In the genomic region with DNA sequence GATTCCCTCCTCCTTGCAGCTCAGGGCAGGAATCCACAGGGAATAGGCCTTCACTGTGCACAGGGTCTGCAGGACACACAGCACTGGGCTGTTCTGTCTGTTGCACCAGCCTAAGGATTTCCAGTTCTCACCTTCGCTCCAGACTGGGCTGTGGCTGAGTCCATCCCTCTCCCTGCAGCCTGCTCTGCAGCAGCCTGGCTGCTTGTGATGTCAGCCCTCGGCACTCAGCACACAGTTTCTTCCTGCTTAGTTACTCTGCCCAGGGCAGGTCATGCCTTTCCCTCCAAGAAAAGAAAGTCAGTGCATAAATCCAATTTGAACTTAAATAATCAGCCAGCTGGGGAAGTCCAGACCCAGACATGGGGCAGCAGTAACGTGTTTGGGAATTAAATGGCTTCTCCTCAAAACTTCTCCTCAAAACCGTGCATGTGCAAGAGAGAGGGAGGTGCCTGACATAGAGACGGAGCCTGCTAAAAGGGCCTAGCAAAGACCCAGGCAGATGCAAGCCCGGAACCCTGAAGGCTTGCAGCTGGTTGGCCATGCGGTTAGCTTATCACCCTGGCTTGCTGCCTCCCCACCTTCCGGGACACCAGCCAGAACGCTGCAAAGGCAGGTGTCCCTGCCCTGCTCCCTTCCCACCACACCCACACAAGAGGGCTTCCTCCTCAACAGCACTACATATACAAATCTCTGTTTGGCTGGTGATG, we compare ENCODE assay signal across 10 cellular contexts. TPM values are rescaled to one million over a fixed set of nuclear protein-coding genes. Genes with fewer than 3 reads are reported as not detected.
A peak's percentile ranks its signal among the peaks of the same experiment; 100 is the strongest.
DNase-seq lines count a peak whose midpoint lies in the region; ATAC-seq and TF ChIP-seq lines count a peak whose summit lies in the region.
"Had no signal": no experiment of that assay in that cellular context is flagged by ENCODE, and none has a peak within 500 bp of the region (broad histone marks: within the 10 kb centered on the region; RNA-seq: fewer than 3 reads in every experiment).

No MANE protein-coding gene starts in this region.

- TF ChIP-seq EP300 in sigmoid colon (IDR thresholded peaks at IDR 0.05): no peak

- POLR2A ChIA-PET in PC-9 (lab: Charles Lee; ENCODE audit: unreplicated experiment): no interaction called here

- no TSS peak for BruUV-seq in PC-9 (replicated peaks; lab: Mats Ljungman, UMichigan)

- no peaks in the 10 kb centered on the region for H3K36me3 ChIP-seq in PC-9 (ENCODE audit: low read depth)
- no peaks in the 10 kb centered on the region for H3K36me3 ChIP-seq in sigmoid colon
- H3K36me3 ChIP-seq: ascending aorta had no signal

- no peak overlapping the region for H2AFZ ChIP-seq in PC-9

- DNase-seq in DMS 273 (lab: John Stamatoyannopoulos, UW; ENCODE audit: unreplicated experiment) (peak; percentile 66), DMS 273 treated with DMSO at 0.1 percent for 48 hours (lab: John Stamatoyannopoulos, UW) (no peak), PC-9 (peak in 1 of 2 experiments; percentile 83), germinal center (ENCODE audit: low spot score) (no peak), sigmoid colon (no peak)
- peak; percentile 27 for DNase-seq in activated naive CD4-positive, alpha-beta T cell treated with Interleukin-2 at 50 U/mL for 16 hours
- peak; percentile 14 for DNase-seq in stimulated activated CD4-positive, alpha-beta T cell treated with anti-CD3 and anti-CD28 coated beads, Interleukin-2, amount 100 ng/mL, for 4 hours (ENCODE audit: low read depth)

- intact Hi-C loops in PC-9 (cut with micrococcal nuclease; ENCODE audit: unreplicated experiment) (no loop called here), sigmoid colon (cut with DNase I) (loop anchor here (2.0 kb wide), 2 partner anchors 265 to 287 kb away; no protein-coding TSS in a partner anchor)

- H3K79me2 ChIP-seq in PC-9 (ENCODE audit: low read depth): no peaks in the 10 kb centered on the region

- H3K4me1 ChIP-seq in PC-9 (replicated peaks; ENCODE audit: insufficient read depth) (peaks cover 8% of the 10 kb centered on the region), sigmoid colon (peaks cover 0 to 5% (median 1%) of the 10 kb centered on the region in 4 donors)

- no peaks in the 10 kb centered on the region for H4K20me1 ChIP-seq in PC-9 (ENCODE audit: insufficient read depth)

- 12 to 38% methylated on average over 9 of the region's 9 CpGs for WGBS in sigmoid colon, 2 donors

- no peak overlapping the region for H3K27ac ChIP-seq in PC-9
- H3K27ac ChIP-seq in sigmoid colon: no peak overlapping the region
- H3K27ac ChIP-seq: 22Rv1, ascending aorta had no signal

- H3K27me3 ChIP-seq in PC-9 (ENCODE audit: insufficient read depth, low read depth) (no peaks in the 10 kb centered on the region), sigmoid colon (no peaks in the 10 kb centered on the region)
- H3K27me3 ChIP-seq: ascending aorta had no signal

- TF ChIP-seq CTCF in PC-9 (conservative IDR thresholded peaks at IDR 0.05) (no peak), sigmoid colon (IDR thresholded peaks at IDR 0.05) (no peak)

- ATAC-seq in HG02870 (IDR thresholded peaks at IDR 0.05; ENCODE audit: unreplicated experiment): no peak

- H3K9me3 ChIP-seq in PC-9 (ENCODE audit: insufficient read depth, low read depth) (no peaks in the 10 kb centered on the region), sigmoid colon (no peaks in the 10 kb centered on the region)
- H3K9me3 ChIP-seq: ascending aorta had no signal

- no peak overlapping the region for H3K4me3 ChIP-seq in PC-9
- H3K4me3 ChIP-seq in sigmoid colon: no peak overlapping the region
- H3K4me3 ChIP-seq: ascending aorta had no signal

- TF ChIP-seq POLR2A in sigmoid colon (IDR thresholded peaks at IDR 0.05): no peak

- no peaks in the 10 kb centered on the region for H3K9me2 ChIP-seq in PC-9 (ENCODE audit: insufficient read depth)

- H3K4me2 ChIP-seq in PC-9: peak overlapping the region; percentile 10; the same call in 1 of the 2 replicates

- H3F3A ChIP-seq in PC-9 (ENCODE audit: insufficient read depth, low read depth): no peaks in the 10 kb centered on the region

- CTCF ChIA-PET in PC-9 (lab: Charles Lee): interaction anchor here (0.6 to 3.7 kb wide), 8 partner anchors 48 to 318 kb away, joined by 3 to 31 read pairs (median 6); no protein-coding TSS in a partner anchor

RNA-seq across cellular contexts. Expression of gene GDF2, which starts 10.9 kb away (rescaled TPM):
- total RNA-seq in PC-9 (2021) (not detected in 2 replicates), sigmoid colon (not detected)
- not detected for polyA plus RNA-seq in sigmoid colon

RNA-seq across cellular contexts. Expression of gene GDF10, which starts 11.3 kb away (rescaled TPM):
- not detected in 2 replicates for total RNA-seq in PC-9 (2021)
- total RNA-seq in sigmoid colon: 10 to 100 TPM in 1 of 4 donors, 1 to 10 TPM in 3; 3.8 to 11.9 (median 4.9) TPM
- under 1 TPM in 1 of 3 donors, not detected in 2; 0.67 TPM for polyA plus RNA-seq in sigmoid colon

RNA-seq across cellular contexts. Expression of gene RBP3, which starts 36.8 kb away (rescaled TPM):
- total RNA-seq in PC-9 (2021): not detected in 2 replicates
- not detected for total RNA-seq in sigmoid colon
- not detected for polyA plus RNA-seq in sigmoid colon
- total RNA-seq: ascending aorta had no signal

Comparison
In these comparisons a context has a peak if more than half of its experiments do, and no peak if none do; other contexts are left out.
1. DNase-seq: peak in DMS 273 (single experiment), activated naive CD4-positive, alpha-beta T cell treated with Interleukin-2 at 50 U/mL for 16 hours (single experiment) and stimulated activated CD4-positive, alpha-beta T cell treated with anti-CD3 and anti-CD28 coated beads, Interleukin-2, amount 100 ng/mL, for 4 hours (single experiment); none in DMS 273 treated with DMSO at 0.1 percent for 48 hours (single experiment), germinal center (single experiment) and sigmoid colon (single experiment).